8 cellular contexts compared by ENCODE assay signal in genomic region chr22:39808087-39808486, GRCh38.
DNase-seq lines count a peak whose midpoint lies in the region; ATAC-seq and TF ChIP-seq lines count a peak whose summit lies in the region.

No MANE protein-coding gene starts in this region.

- H4K8ac ChIP-seq in H9 (replicated peaks; ENCODE audit: insufficient read length, low read depth, low read length): no peak overlapping the region

- no peaks in the 10 kb centered on the region for H3K4me1 ChIP-seq in H9 (ENCODE audit: insufficient read depth, low read length)

- no peaks in the 10 kb centered on the region for H3K23me2 ChIP-seq in H9 (ENCODE audit: insufficient read length, low read depth, low read length, poor library complexity, severe bottlenecking)

- H3K4me2 ChIP-seq in H9 (ENCODE audit: insufficient read depth, insufficient read length, low read length): no peak overlapping the region

- no peak overlapping the region for H4K91ac ChIP-seq in H9 (ENCODE audit: insufficient read length, low read depth, low read length)

- H3K23ac ChIP-seq in H9 (ENCODE audit: insufficient read length, low read depth, low read length): no peak overlapping the region

- no peak overlapping the region for H3K4ac ChIP-seq in H9 (ENCODE audit: low read depth, low read length)

- H4K5ac ChIP-seq in H9 (ENCODE audit: insufficient read length, low read depth, low read length): no peak overlapping the region

- no peak for ATAC-seq in GM19463 (IDR thresholded peaks at IDR 0.05; ENCODE audit: unreplicated experiment)
- no peak for ATAC-seq in GM21423 (IDR thresholded peaks at IDR 0.05; ENCODE audit: unreplicated experiment)
- no peak for ATAC-seq in GM19351 (IDR thresholded peaks at IDR 0.05; ENCODE audit: unreplicated experiment)

- no peak overlapping the region for H2AK5ac ChIP-seq in H9 (ENCODE audit: insufficient read length, low read length)

- no peaks in the 10 kb centered on the region for H3K36me3 Mint-ChIP-seq in H9 (ENCODE audit: insufficient read depth in 1 of 3, low read depth in 3 of 3)

- no peak overlapping the region for H2AFZ ChIP-seq in H9 (ENCODE audit: low read length)

- H3K4me3 ChIP-seq in WI38 (ENCODE audit: low read depth, low read length): no peak overlapping the region

- H3K79me1 ChIP-seq in H9 (ENCODE audit: insufficient read depth, low read depth, low read length, poor library complexity, severe bottlenecking): no peaks in the 10 kb centered on the region

- H3K4me3 Mint-ChIP-seq in H9: no peak overlapping the region

- H3K9me3 Mint-ChIP-seq in H9: no peaks in the 10 kb centered on the region

- no peaks in the 10 kb centered on the region for H3K79me2 ChIP-seq in H9 (ENCODE audit: insufficient read depth, low read length)

- no peak overlapping the region for H3K27ac Mint-ChIP-seq in H9

- H2BK15ac ChIP-seq in H9 (ENCODE audit: low read depth, low read length): no peak overlapping the region

- H3K18ac ChIP-seq in H9 (ENCODE audit: insufficient read length, low read depth, low read length): no peak overlapping the region

- no peak overlapping the region for H2BK5ac ChIP-seq in H9 (ENCODE audit: insufficient read length, low read length)

- no peak overlapping the region for H3T11ph ChIP-seq in H9 (ENCODE audit: low read length)

- H4K20me1 ChIP-seq in H9 (ENCODE audit: control insufficient read depth, insufficient read depth, insufficient read length): no peaks in the 10 kb centered on the region

- H2BK120ac ChIP-seq in H9 (ENCODE audit: low read depth, low read length, poor library complexity, severe bottlenecking): no peak overlapping the region

- H3K27me3 ChIP-seq in H9 (ENCODE audit: insufficient read depth, low read length): no peaks in the 10 kb centered on the region

- H3K9me3 ChIP-seq in H9 (ENCODE audit: control insufficient read depth, low read depth, low read length): no peaks in the 10 kb centered on the region

- no peak overlapping the region for H3K56ac ChIP-seq in H9 (ENCODE audit: insufficient read length, low read depth, low read length)

- H3K4me1 Mint-ChIP-seq in H9: peaks cover 6 to 9% of the 10 kb centered on the region in 2 experiments

- H3K14ac ChIP-seq in H9 (ENCODE audit: insufficient read depth, low read length): no peak overlapping the region

- in situ Hi-C loops in ACHN (cut with HindIII; ENCODE audit: low pct_ligation_motif_present, low pct_unique_long_range_greater_than_20kb, low sequenced_read_pairs): no loop called here

- peaks cover 25% of the 10 kb centered on the region for H3K27me3 Mint-ChIP-seq in H9 (ENCODE audit: low read depth)

- no peak overlapping the region for H2BK20ac ChIP-seq in H9 (ENCODE audit: low read depth, low read length, poor library complexity, severe bottlenecking)

- H3K9ac ChIP-seq in H9 (ENCODE audit: extremely low read depth, insufficient read length, low read length): no peak overlapping the region

- no peak overlapping the region for H2BK12ac ChIP-seq in H9 (ENCODE audit: insufficient read length, low read depth, low read length)

- no peak overlapping the region for H3K27ac ChIP-seq in H9 (ENCODE audit: insufficient read length, low read depth, low read length)

- WGBS in H9 (ENCODE audit: extremely low coverage, insufficient read length, low lambda C conversion rate): no CpG with 5 or more reads among the region's 3 CpGs

- TF ChIP-seq CTCF in H9 (conservative IDR thresholded peaks at IDR 0.05) (peak; percentile 77), WI38 (IDR thresholded peaks at IDR 0.05; ENCODE audit: low read depth, low read length) (peak; percentile 56)

- peak; percentile 35 for DNase-seq in ACHN
- DNase-seq in H9: peak; percentile 64
- peak; percentile 22 for DNase-seq in iPS DF 4.7 (ENCODE audit: extremely low read depth, low spot score)
- no peak for DNase-seq in stimulated activated naive CD4-positive, alpha-beta T cell treated with Interleukin-2 at 50 U/mL for 16 hours (lab: John Stamatoyannopoulos, UW)
